ENCODE assay signal across 28 cellular contexts in genomic region chr3:17290894-17291293, GRCh38.
A peak's percentile ranks its signal among the peaks of the same experiment; 100 is the strongest.
DNase-seq lines count a peak whose midpoint lies in the region; FAIRE-seq and TF ChIP-seq lines count a peak whose summit lies in the region.
"Had no signal": no experiment of that assay in that cellular context is flagged by ENCODE, and none has a peak within 500 bp of the region (broad histone marks: within the 10 kb centered on the region; RNA-seq: fewer than 3 reads in every experiment).

No MANE protein-coding gene starts in this region.

- H3K36me3 ChIP-seq in GM23248 (ENCODE audit: low read depth) (no peaks in the 10 kb centered on the region), bronchial epithelial cell (ENCODE audit: control insufficient read depth, insufficient read depth, low read length) (no peaks in the 10 kb centered on the region), Caco-2 (ENCODE audit: control insufficient read depth, insufficient read depth, low read length) (no peaks in the 10 kb centered on the region)

- CTCF ChIA-PET in Caco-2 (lab: Charles Lee): no interaction called here

- H3K9me3 Mint-ChIP-seq in Caco-2 (ENCODE audit: unreplicated experiment): no peaks in the 10 kb centered on the region
- H3K9me3 Mint-ChIP-seq: activated CD4-positive, alpha-beta memory T cell treated with anti-CD3 and anti-CD28 coated beads for 36 hours; activated T-cell treated with anti-CD3 and anti-CD28 coated beads, Interleukin-2, amount 50 U/mL, for 72 hours; CD8-positive, alpha-beta memory T cell; H9; natural killer cell; stimulated activated naive B cell treated with anti-CD40 and anti-IgM and Interleukin-4, amounts not matched to agents 10 μg/mL and 1 μg/mL and 100 μg/mL, for 72 hours; type B pancreatic cell had no signal

- DNase-seq in GM23248 (peak; percentile 53), NCI-H446 treated with DMSO at 0.1 percent for 48 hours (lab: John Stamatoyannopoulos, UW) (peak; percentile 80), bronchial epithelial cell (ENCODE audit: low read depth) (peak; percentile 59), SW 1271 (lab: John Stamatoyannopoulos, UW) (no peak), activated gamma-delta T cell (lab: John Stamatoyannopoulos, UW) (no peak), T-helper 9 cell (no peak), Caco-2 (no peak)
- DNase-seq: ACHN; activated CD4-positive, alpha-beta memory T cell treated with anti-CD3 and anti-CD28 coated beads for 36 hours; activated naive CD4-positive, alpha-beta T cell treated with Interleukin-2 at 50 U/mL for 16 hours; activated T-cell treated with anti-CD3 and anti-CD28 coated beads, Interleukin-2, amount 50 U/mL, for 72 hours; amniotic stem cell; CD8-positive, alpha-beta memory T cell; H9; head of caudate nucleus; kidney; natural killer cell; NCI-H1436 treated with DMSO at 0.1 percent for 48 hours; occipital lobe; OCI-M1; stimulated activated naive B cell treated with anti-CD40 and anti-IgM and Interleukin-4, amounts not matched to agents 10 μg/mL and 1 μg/mL and 100 μg/mL, for 72 hours; T-helper 17 cell had no signal

- H3K27ac ChIP-seq in GM23248: no peak overlapping the region
- H3K27ac ChIP-seq: KMS-11, skin epidermis had no signal

- H4K20me1 ChIP-seq in GM23248 (ENCODE audit: insufficient read depth): no peaks in the 10 kb centered on the region

- H2AFZ ChIP-seq in GM23248: no peak overlapping the region

- in situ Hi-C loops in GM23248 (cut with MboI): no loop called here

- BruUV-seq in Caco-2 (replicated peaks; lab: Mats Ljungman, UMichigan): no TSS peak

- no peak overlapping the region for H3K9ac ChIP-seq in GM23248
- H3K9ac ChIP-seq: KMS-11 had no signal

- H3K27me3 ChIP-seq in GM23248 (replicated peaks; ENCODE audit: insufficient read depth) (no peaks in the 10 kb centered on the region), bronchial epithelial cell (ENCODE audit: control insufficient read depth, insufficient read depth, low read length) (no peaks in the 10 kb centered on the region), Caco-2 (replicated peaks; ENCODE audit: control insufficient read depth, insufficient read depth, low read length) (no peaks in the 10 kb centered on the region)

- no peaks in the 10 kb centered on the region for H3K9me2 ChIP-seq in GM23248 (ENCODE audit: insufficient read depth)

- H3K4me1 ChIP-seq in GM23248 (ENCODE audit: insufficient read depth): no peaks in the 10 kb centered on the region
- H3K4me1 ChIP-seq in Caco-2: no peaks in the 10 kb centered on the region

- no peaks in the 10 kb centered on the region for H3K4me1 Mint-ChIP-seq in Caco-2 (ENCODE audit: low read depth, unreplicated experiment)
- H3K4me1 Mint-ChIP-seq: H9 had no signal

- no peak for FAIRE-seq in bronchial epithelial cell (lab: Jason Lieb, UNC)
- peak; percentile 43 for FAIRE-seq in islet of Langerhans (lab: Jason Lieb, UNC)
- FAIRE-seq: endothelial cell of umbilical vein, GM12892, kidney had no signal

- POLR2A ChIA-PET in Caco-2 (lab: Charles Lee): no interaction called here

- H3K36me3 Mint-ChIP-seq in Caco-2 (ENCODE audit: insufficient read depth, unreplicated experiment): no peaks in the 10 kb centered on the region
- H3K36me3 Mint-ChIP-seq: natural killer cell had no signal

- H3K4me2 ChIP-seq in GM23248 (ENCODE audit: unreplicated experiment): no peak overlapping the region
- H3K4me2 ChIP-seq: KMS-11 had no signal

- no peak for TF ChIP-seq CTCF in bronchial epithelial cell (IDR thresholded peaks at IDR 0.05; ENCODE audit: insufficient read depth, low read length, severe bottlenecking)
- TF ChIP-seq CTCF in Caco-2 (IDR thresholded peaks at IDR 0.05; ENCODE audit: insufficient read depth in 1 of 2, low read depth in 1 of 2, low read length in 1 of 2, severe bottlenecking in 1 of 2, unreplicated experiment in 1 of 2): no peak

- H3K27ac Mint-ChIP-seq in Caco-2 (ENCODE audit: unreplicated experiment): no peak overlapping the region
- H3K27ac Mint-ChIP-seq: activated CD4-positive, alpha-beta memory T cell treated with anti-CD3 and anti-CD28 coated beads for 36 hours; activated T-cell treated with anti-CD3 and anti-CD28 coated beads, Interleukin-2, amount 50 U/mL, for 72 hours; CD8-positive, alpha-beta memory T cell; H9; natural killer cell; stimulated activated naive B cell treated with anti-CD40 and anti-IgM and Interleukin-4, amounts not matched to agents 10 μg/mL and 1 μg/mL and 100 μg/mL, for 72 hours; T-helper 17 cell; type B pancreatic cell had no signal

- intact Hi-C loops in Caco-2 (cut with micrococcal nuclease; ENCODE audit: unreplicated experiment): no loop called here

- H3K79me2 ChIP-seq in GM23248 (ENCODE audit: insufficient read depth): no peaks in the 10 kb centered on the region

- H3F3A ChIP-seq in GM23248 (ENCODE audit: insufficient read depth): no peaks in the 10 kb centered on the region

- H3K4me3 Mint-ChIP-seq in Caco-2 (ENCODE audit: unreplicated experiment): no peak overlapping the region
- H3K4me3 Mint-ChIP-seq: activated CD4-positive, alpha-beta memory T cell treated with anti-CD3 and anti-CD28 coated beads for 36 hours; activated T-cell treated with anti-CD3 and anti-CD28 coated beads, Interleukin-2, amount 50 U/mL, for 72 hours; CD8-positive, alpha-beta memory T cell; H9; natural killer cell; stimulated activated naive B cell treated with anti-CD40 and anti-IgM and Interleukin-4, amounts not matched to agents 10 μg/mL and 1 μg/mL and 100 μg/mL, for 72 hours; T-helper 17 cell; type B pancreatic cell had no signal

- no peak overlapping the region for H3K4me3 ChIP-seq in GM23248
- no peak overlapping the region for H3K4me3 ChIP-seq in bronchial epithelial cell (ENCODE audit: low read depth, low read length)
- H3K4me3 ChIP-seq in Caco-2 (ENCODE audit: low read depth, low read length): no peak overlapping the region
- H3K4me3 ChIP-seq: skin epidermis had no signal

- no peaks in the 10 kb centered on the region for H3K27me3 Mint-ChIP-seq in Caco-2 (ENCODE audit: insufficient read depth, unreplicated experiment)
- H3K27me3 Mint-ChIP-seq: activated CD4-positive, alpha-beta memory T cell treated with anti-CD3 and anti-CD28 coated beads for 36 hours; CD8-positive, alpha-beta memory T cell; stimulated activated naive B cell treated with anti-CD40 and anti-IgM and Interleukin-4, amounts not matched to agents 10 μg/mL and 1 μg/mL and 100 μg/mL, for 72 hours; T-helper 17 cell; type B pancreatic cell had no signal

- 11 to 34% methylated on average over 2 of the region's 2 CpGs for WGBS in GM23248 (ENCODE audit: low coverage in 1 of 2, low lambda C conversion rate in 2 of 2, missing lambda C conversion rate in 2 of 2), 2 experiments

- H3K9me3 ChIP-seq in GM23248 (ENCODE audit: low read depth): no peaks in the 10 kb centered on the region
- H3K9me3 ChIP-seq in Caco-2: no peaks in the 10 kb centered on the region

Comparison
In these comparisons a context has a peak if more than half of its experiments do, and no peak if none do; other contexts are left out.
1. DNase-seq: peak in GM23248 (single experiment), NCI-H446 treated with DMSO at 0.1 percent for 48 hours (single experiment) and bronchial epithelial cell (single experiment); none in SW 1271 (0 of 2), activated gamma-delta T cell (single experiment), T-helper 9 cell (single experiment) and Caco-2 (0 of 2).